Comparison of ENCODE assay signal across 8 cellular contexts in genomic region chr10:26860542-26861325, GRCh38. TPM values are rescaled to one million over a fixed set of nuclear protein-coding genes. Genes with fewer than 3 reads are reported as not detected.
A peak's percentile ranks its signal among the peaks of the same experiment; 100 is the strongest.
DNase-seq lines count a peak whose midpoint lies in the region; FAIRE-seq and TF ChIP-seq lines count a peak whose summit lies in the region.

Gene ABI1, minus strand, starts transcription at chr10:26860958. Its CDS starts 95 bp downstream, at chr10:26860863.

- H3K18ac ChIP-seq in H9 (ENCODE audit: insufficient read length, low read depth, low read length) = peak within 1 kb of the TSS; percentile 72

- H4K8ac ChIP-seq in H9 (replicated peaks; ENCODE audit: insufficient read length, low read depth, low read length) = no peak within 1 kb of the TSS

- no peaks in the 10 kb centered on the region for H3K36me3 ChIP-seq in MM.1S (replicated peaks; ENCODE audit: insufficient read depth, low read length)

- peak within 1 kb of the TSS; percentile 89 for H4K91ac ChIP-seq in H9 (ENCODE audit: insufficient read length, low read depth, low read length)

- no peak within 1 kb of the TSS for H2BK120ac ChIP-seq in H9 (ENCODE audit: low read depth, low read length, poor library complexity, severe bottlenecking)

- H2AFZ ChIP-seq in H9 (ENCODE audit: low read length) (peak within 1 kb of the TSS; percentile 75), MM.1S (ENCODE audit: low read length) (peak within 1 kb of the TSS; percentile 80)

- H3K27ac Mint-ChIP-seq in H9 (peak within 1 kb of the TSS; percentile 98 to 99 (median 98)), nephron (peak within 1 kb of the TSS; percentile 93 to 99 (median 98))
- peak within 1 kb of the TSS; percentile 99 for H3K27ac Mint-ChIP-seq in stimulated activated naive CD8-positive, alpha-beta T cell treated with anti-CD3 and anti-CD28 coated beads, Interleukin-15, Interleukin-2, amounts not matched to agents 100 ng/mL and 50 ng/mL, for 24 hours

- peak within 1 kb of the TSS; percentile 92 for H3K4me3 ChIP-seq in MM.1S (ENCODE audit: low read length)
- H3K4me3 ChIP-seq in fibroblast of the aortic adventitia (ENCODE audit: low read depth, low read length) = peak within 1 kb of the TSS; percentile 95

- H3K14ac ChIP-seq in H9 (ENCODE audit: insufficient read depth, low read length) = peak within 1 kb of the TSS; percentile 71; the same call in 1 of the 2 replicates

- no peak within 1 kb of the TSS for H2AK5ac ChIP-seq in H9 (ENCODE audit: insufficient read length, low read length)

- H3K27me3 ChIP-seq in H9 (ENCODE audit: insufficient read depth, low read length) = no peaks in the 10 kb centered on the region
- H3K27me3 ChIP-seq in MM.1S (replicated peaks; ENCODE audit: insufficient read depth, low read length) = no peaks in the 10 kb centered on the region

- no peak within 1 kb of the TSS for H4K5ac ChIP-seq in H9 (ENCODE audit: insufficient read length, low read depth, low read length)

- H3K9ac ChIP-seq in H9 (ENCODE audit: extremely low read depth, insufficient read length, low read length) (peak within 1 kb of the TSS; percentile 90), MM.1S (ENCODE audit: low read length) (peak within 1 kb of the TSS; percentile 89)

- no peak within 1 kb of the TSS for H3T11ph ChIP-seq in H9 (ENCODE audit: low read length)

- H3K56ac ChIP-seq in H9 (ENCODE audit: insufficient read length, low read depth, low read length) = no peak within 1 kb of the TSS

- FAIRE-seq in G401.6 (lab: Jason Lieb, UNC) = peak; percentile 97

- H3K9me3 ChIP-seq in H9 (ENCODE audit: control insufficient read depth, low read depth, low read length) (no peaks in the 10 kb centered on the region), MM.1S (replicated peaks; ENCODE audit: insufficient read depth, low read length) (no peaks in the 10 kb centered on the region)

- no peak within 1 kb of the TSS for H2BK5ac ChIP-seq in H9 (ENCODE audit: insufficient read length, low read length)

- H3K23ac ChIP-seq in H9 (ENCODE audit: insufficient read length, low read depth, low read length) = no peak within 1 kb of the TSS

- peaks cover 0 to 2% (median 0%) of the 10 kb centered on the region in 3 experiments; a peak in 2 of 7 replicates for H3K36me3 Mint-ChIP-seq in H9 (ENCODE audit: insufficient read depth in 1 of 3, low read depth in 3 of 3)
- H3K36me3 Mint-ChIP-seq in nephron (ENCODE audit: low read depth) = no peaks in the 10 kb centered on the region
- peaks cover 3% of the 10 kb centered on the region for H3K36me3 Mint-ChIP-seq in stimulated activated naive CD8-positive, alpha-beta T cell treated with anti-CD3 and anti-CD28 coated beads, Interleukin-15, Interleukin-2, amounts not matched to agents 100 ng/mL and 50 ng/mL, for 24 hours (ENCODE audit: low read depth)

- no peak within 1 kb of the TSS; the same call in 1 of the 2 replicates for H2BK15ac ChIP-seq in H9 (ENCODE audit: low read depth, low read length)

- no CpG with 5 or more reads among the region's 57 CpGs for WGBS in H9 (ENCODE audit: extremely low coverage, insufficient read length, low lambda C conversion rate)

- H3K79me2 ChIP-seq in H9 (ENCODE audit: insufficient read depth, low read length) (peaks cover 25% of the 10 kb centered on the region; the same call in 1 of the 2 replicates), MM.1S (ENCODE audit: low read length) (peaks cover 50% of the 10 kb centered on the region)

- peak within 1 kb of the TSS; percentile 45 for H2BK12ac ChIP-seq in H9 (ENCODE audit: insufficient read length, low read depth, low read length)

- DNase-seq in H9 (peak; percentile 98), MM.1S (peak; percentile 99), SIG-M5 (lab: John Stamatoyannopoulos, UW) (peak; percentile 77), activated gamma-delta T cell (lab: John Stamatoyannopoulos, UW) (peak; percentile 92), fibroblast of the aortic adventitia (ENCODE audit: low read depth) (peak; percentile 99)

- peaks cover 30% of the 10 kb centered on the region for H3F3A ChIP-seq in MM.1S (ENCODE audit: insufficient read depth, low read length)

- H2BK20ac ChIP-seq in H9 (ENCODE audit: low read depth, low read length, poor library complexity, severe bottlenecking) = no peak within 1 kb of the TSS

- peak within 1 kb of the TSS; percentile 99 for H3K4me3 Mint-ChIP-seq in H9
- H3K4me3 Mint-ChIP-seq in nephron = peak within 1 kb of the TSS; percentile 97 to 98 (median 97)
- peak within 1 kb of the TSS; percentile 97 for H3K4me3 Mint-ChIP-seq in stimulated activated naive CD8-positive, alpha-beta T cell treated with anti-CD3 and anti-CD28 coated beads, Interleukin-15, Interleukin-2, amounts not matched to agents 100 ng/mL and 50 ng/mL, for 24 hours

- H4K20me1 ChIP-seq in H9 (ENCODE audit: control insufficient read depth, insufficient read depth, insufficient read length) (no peaks in the 10 kb centered on the region), MM.1S (ENCODE audit: insufficient read depth, low read length) (peaks cover 13% of the 10 kb centered on the region; the same call in 1 of the 2 replicates)

- TF ChIP-seq CTCF in H9 (conservative IDR thresholded peaks at IDR 0.05) (peak; percentile 82; the same call in 2 of the 3 replicates), MM.1S (IDR thresholded peaks at IDR 0.05; ENCODE audit: low read length) (peak; percentile 50), fibroblast of the aortic adventitia (IDR thresholded peaks at IDR 0.05; ENCODE audit: insufficient read depth, low read length) (peak; percentile 74), nephron (IDR thresholded peaks at IDR 0.05; ENCODE audit: unreplicated experiment in 3 of 3) (no peak)

- H3K79me1 ChIP-seq in H9 (ENCODE audit: insufficient read depth, low read depth, low read length, poor library complexity, severe bottlenecking) = peaks cover 2% of the 10 kb centered on the region

- H3K27me3 Mint-ChIP-seq in H9 (ENCODE audit: low read depth) = peaks cover 4% of the 10 kb centered on the region; the same call in 1 of the 2 replicates
- peaks cover 4% of the 10 kb centered on the region for H3K27me3 Mint-ChIP-seq in nephron (ENCODE audit: low read depth)
- peaks cover 5% of the 10 kb centered on the region for H3K27me3 Mint-ChIP-seq in stimulated activated naive CD8-positive, alpha-beta T cell treated with anti-CD3 and anti-CD28 coated beads, Interleukin-15, Interleukin-2, amounts not matched to agents 100 ng/mL and 50 ng/mL, for 24 hours

- H3K9me2 ChIP-seq in MM.1S (replicated peaks; ENCODE audit: insufficient read depth, low read length) = no peaks in the 10 kb centered on the region

- peaks cover 5% of the 10 kb centered on the region for H3K23me2 ChIP-seq in H9 (ENCODE audit: insufficient read length, low read depth, low read length, poor library complexity, severe bottlenecking)

- H3K27ac ChIP-seq in H9 (ENCODE audit: insufficient read length, low read depth, low read length) (peak within 1 kb of the TSS; percentile 40), MM.1S (ENCODE audit: low read length) (peak within 1 kb of the TSS; percentile 95)

- H3K4me2 ChIP-seq in H9 (ENCODE audit: insufficient read depth, insufficient read length, low read length) = peak within 1 kb of the TSS; percentile 95
- peak within 1 kb of the TSS; percentile 72 for H3K4me2 ChIP-seq in MM.1S (ENCODE audit: low read depth, low read length)

- H3K4me1 Mint-ChIP-seq in H9 (peaks cover 21 to 30% of the 10 kb centered on the region in 2 experiments), nephron (peaks cover 16% of the 10 kb centered on the region)
- H3K4me1 Mint-ChIP-seq in stimulated activated naive CD8-positive, alpha-beta T cell treated with anti-CD3 and anti-CD28 coated beads, Interleukin-15, Interleukin-2, amounts not matched to agents 100 ng/mL and 50 ng/mL, for 24 hours (ENCODE audit: low read depth) = peaks cover 46% of the 10 kb centered on the region

- no peak within 1 kb of the TSS for H3K4ac ChIP-seq in H9 (ENCODE audit: low read depth, low read length)

- no peaks in the 10 kb centered on the region for H3K4me1 ChIP-seq in H9 (ENCODE audit: insufficient read depth, low read length)
- peaks cover 13% of the 10 kb centered on the region for H3K4me1 ChIP-seq in MM.1S (ENCODE audit: low read length)

- H3K9me3 Mint-ChIP-seq in H9 (no peaks in the 10 kb centered on the region), nephron (no peaks in the 10 kb centered on the region)
- no peaks in the 10 kb centered on the region for H3K9me3 Mint-ChIP-seq in stimulated activated naive CD8-positive, alpha-beta T cell treated with anti-CD3 and anti-CD28 coated beads, Interleukin-15, Interleukin-2, amounts not matched to agents 100 ng/mL and 50 ng/mL, for 24 hours

RNA-seq across cellular contexts. Expression of gene ABI1, which starts in this region (rescaled TPM):
- total RNA-seq in H9 (2021) (35.8 and 36.9 TPM in 2 replicates), fibroblast of the aortic adventitia (ENCODE audit: low replicate concordance) (18.6 and 71.4 TPM in 2 replicates)

Comparison
In these comparisons a context has a peak if more than half of its experiments do, and no peak if none do; other contexts are left out.
1. Peak in every context shown above with its lines: DNase-seq, H3K4me3 ChIP-seq and H3K27ac ChIP-seq.
2. CTCF ChIP-seq: peak in H9 (single experiment), MM.1S (single experiment) and fibroblast of the aortic adventitia (single experiment); none in nephron (0 of 3).